Comparison of ENCODE assay signal across 1 cellular context in the genomic region with DNA sequence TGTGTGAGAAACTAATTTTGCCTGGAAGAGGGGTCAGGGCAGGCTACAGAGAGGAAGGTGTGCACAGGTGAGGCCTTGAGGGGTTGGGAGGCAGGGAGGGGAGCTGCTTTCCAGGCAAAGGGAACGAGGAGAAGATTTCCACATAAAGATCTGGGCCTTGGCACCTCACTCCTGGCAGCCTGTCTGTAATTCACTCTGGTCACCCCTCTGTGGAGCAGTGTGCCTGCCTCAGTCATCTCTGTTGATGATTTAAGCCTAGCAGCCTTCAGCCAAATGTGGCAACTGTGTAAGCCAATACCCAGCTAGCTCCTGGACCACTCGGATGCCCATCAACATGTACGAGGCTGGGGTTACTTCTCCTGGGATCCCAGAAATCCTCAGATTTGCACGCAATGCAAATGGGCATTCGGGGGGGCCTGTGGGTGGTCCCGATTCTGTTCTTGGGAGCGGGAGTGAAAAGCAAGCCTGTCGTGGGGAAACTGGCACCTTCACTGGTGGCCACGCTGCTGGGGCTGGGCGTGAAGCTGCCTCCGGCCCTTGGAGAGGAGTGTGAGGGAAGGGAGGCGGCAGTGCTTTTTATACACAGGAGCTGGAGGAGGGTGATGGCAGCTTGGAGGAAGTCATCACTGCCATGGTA.
TF ChIP-seq lines count a peak whose summit lies in the region.

No MANE protein-coding gene starts in this region.

TF ChIP-seq in HEK293, 187 proteins besides CTCF, POLR2A, EP300 and RAD21 (continued from another document):
- TF ChIP-seq, protein P1, sequence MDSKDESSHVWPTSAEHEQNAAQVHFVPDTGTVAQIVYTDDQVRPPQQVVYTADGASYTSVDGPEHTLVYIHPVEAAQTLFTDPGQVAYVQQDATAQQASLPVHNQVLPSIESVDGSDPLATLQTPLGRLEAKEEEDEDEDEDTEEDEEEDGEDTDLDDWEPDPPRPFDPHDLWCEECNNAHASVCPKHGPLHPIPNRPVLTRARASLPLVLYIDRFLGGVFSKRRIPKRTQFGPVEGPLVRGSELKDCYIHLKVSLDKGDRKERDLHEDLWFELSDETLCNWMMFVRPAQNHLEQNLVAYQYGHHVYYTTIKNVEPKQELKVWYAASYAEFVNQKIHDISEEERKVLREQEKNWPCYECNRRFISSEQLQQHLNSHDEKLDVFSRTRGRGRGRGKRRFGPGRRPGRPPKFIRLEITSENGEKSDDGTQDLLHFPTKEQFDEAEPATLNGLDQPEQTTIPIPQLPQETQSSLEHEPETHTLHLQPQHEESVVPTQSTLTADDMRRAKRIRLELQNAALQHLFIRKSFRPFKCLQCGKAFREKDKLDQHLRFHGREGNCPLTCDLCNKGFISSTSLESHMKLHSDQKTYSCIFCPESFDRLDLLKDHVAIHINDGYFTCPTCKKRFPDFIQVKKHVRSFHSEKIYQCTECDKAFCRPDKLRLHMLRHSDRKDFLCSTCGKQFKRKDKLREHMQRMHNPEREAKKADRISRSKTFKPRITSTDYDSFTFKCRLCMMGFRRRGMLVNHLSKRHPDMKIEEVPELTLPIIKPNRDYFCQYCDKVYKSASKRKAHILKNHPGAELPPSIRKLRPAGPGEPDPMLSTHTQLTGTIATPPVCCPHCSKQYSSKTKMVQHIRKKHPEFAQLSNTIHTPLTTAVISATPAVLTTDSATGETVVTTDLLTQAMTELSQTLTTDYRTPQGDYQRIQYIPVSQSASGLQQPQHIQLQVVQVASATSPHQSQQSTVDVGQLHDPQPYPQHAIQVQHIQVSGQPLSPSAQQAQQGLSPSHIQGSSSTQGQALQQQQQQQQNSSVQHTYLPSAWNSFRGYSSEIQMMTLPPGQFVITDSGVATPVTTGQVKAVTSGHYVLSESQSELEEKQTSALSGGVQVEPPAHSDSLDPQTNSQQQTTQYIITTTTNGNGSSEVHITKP (tag by site-specific recombination; IDR thresholded peaks at IDR 0.05), result 0 out of 2 replicates have a peak, but pooled peaks have one; percentile 24
- TF ChIP-seq SP7 (tag by site-specific recombination; IDR thresholded peaks at IDR 0.05), result no peak
